In the genomic region with DNA sequence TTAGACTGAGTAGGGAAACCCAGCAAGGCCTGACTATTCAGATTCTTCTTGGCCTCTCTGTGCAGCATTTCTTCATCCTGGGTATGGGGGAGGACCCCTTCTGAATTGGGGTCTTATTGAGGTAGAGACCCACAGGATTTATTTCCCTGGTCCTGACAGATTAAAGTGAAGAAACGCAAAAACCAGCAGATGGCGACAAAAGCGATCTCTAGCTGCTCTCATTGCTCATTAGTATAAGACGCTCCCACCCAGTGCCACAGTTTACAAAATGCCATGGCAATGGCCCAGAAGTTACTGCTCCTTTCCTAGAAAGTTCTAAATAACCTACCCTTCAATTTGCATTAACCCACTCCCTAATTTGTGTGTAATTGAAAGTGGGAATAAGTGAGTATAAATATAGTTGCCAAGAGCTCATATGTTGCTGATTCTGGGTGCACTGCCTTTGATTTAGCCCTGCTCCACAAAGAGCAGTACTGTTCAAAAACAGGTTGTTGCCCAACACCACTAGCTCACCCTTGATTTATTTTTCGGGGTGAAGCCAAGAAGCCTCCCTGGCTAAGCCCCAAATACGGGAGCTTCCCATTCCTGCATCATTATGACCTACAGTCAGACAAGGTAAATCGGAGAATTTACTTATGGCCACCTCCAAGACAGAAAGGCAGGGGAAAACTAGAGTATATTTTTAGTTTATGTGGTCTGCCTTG, we compare ENCODE assay signal across 8 cellular contexts. TPM values are rescaled to one million over a fixed set of nuclear protein-coding genes. Genes with fewer than 3 reads are reported as not detected.
DNase-seq lines count a peak whose midpoint lies in the region; ATAC-seq and TF ChIP-seq lines count a peak whose summit lies in the region.

No MANE protein-coding gene starts in this region.

- no peaks in the 10 kb centered on the region for H4K20me1 ChIP-seq in GM23338 (replicated peaks; ENCODE audit: insufficient read depth)

- intact Hi-C loops in Calu3 (cut with micrococcal nuclease; ENCODE audit: unreplicated experiment): loop anchor here (1.0 to 5.0 kb wide), 4 partner anchors 37 to 278 kb away; no protein-coding TSS in a partner anchor
- intact Hi-C loops in spleen (cut with DNase I; ENCODE audit: low total_unique reads): loop anchor here (5.0 kb wide), 1 partner anchor 256 kb away; no protein-coding TSS in a partner anchor

- H3K27me3 Mint-ChIP-seq in Calu3 (ENCODE audit: unreplicated experiment) (peaks cover 6% of the 10 kb centered on the region), GM23338 (ENCODE audit: insufficient read depth, low read depth, poor library complexity) (peaks cover 2% of the 10 kb centered on the region)
- H3K27me3 Mint-ChIP-seq in activated naive CD4-positive, alpha-beta T cell treated with anti-CD3 and anti-CD28 coated beads, Interleukin-2, amount 10 ng/mL, durations not matched to agents 7 days and 5 days: peaks cover 2% of the 10 kb centered on the region

- H3K36me3 ChIP-seq in GM23338 (ENCODE audit: insufficient read depth) (no peaks in the 10 kb centered on the region), right atrium auricular region (no peaks in the 10 kb centered on the region), spleen (no peaks in the 10 kb centered on the region)

- CTCF ChIA-PET in Calu3 (lab: Charles Lee): interaction anchor here (0.6 to 1.2 kb wide), 5 partner anchors 17 to 278 kb away, joined by 3 to 10 read pairs (median 6); no protein-coding TSS in a partner anchor
- CTCF ChIA-PET in activated naive CD4-positive, alpha-beta T cell treated with anti-CD3 and anti-CD28 coated beads, Interleukin-2, amount 10 ng/mL, durations not matched to agents 7 days and 5 days (lab: Charles Lee): interaction anchor here (0.6 to 2.4 kb wide), 10 partner anchors 9 to 347 kb away, joined by 3 to 24 read pairs (median 6); no protein-coding TSS in a partner anchor

- H3K9me3 ChIP-seq in right atrium auricular region (no peaks in the 10 kb centered on the region), spleen (no peaks in the 10 kb centered on the region)

- no peak overlapping the region for H2AFZ ChIP-seq in GM23338

- no peak for TF ChIP-seq POLR2A in spleen (IDR thresholded peaks at IDR 0.05)

- no peak overlapping the region for H3K27ac ChIP-seq in GM23338 (ENCODE audit: low read depth)
- H3K27ac ChIP-seq in right atrium auricular region: no peak overlapping the region
- H3K27ac ChIP-seq in spleen: no peak overlapping the region

- H3K4me3 Mint-ChIP-seq in Calu3 (ENCODE audit: low read depth, unreplicated experiment) (no peak overlapping the region), GM23338 (no peak overlapping the region)
- no peak overlapping the region for H3K4me3 Mint-ChIP-seq in activated naive CD4-positive, alpha-beta T cell treated with anti-CD3 and anti-CD28 coated beads, Interleukin-2, amount 10 ng/mL, durations not matched to agents 7 days and 5 days

- H3K27me3 ChIP-seq in GM23338 (ENCODE audit: insufficient read depth) (no peaks in the 10 kb centered on the region), right atrium auricular region (no peaks in the 10 kb centered on the region), spleen (replicated peaks in 1 of 7) (peaks cover 0 to 12% (median 0%) of the 10 kb centered on the region in 7 donors)

- H3K4me1 ChIP-seq in GM23338 (ENCODE audit: insufficient read depth) (0 out of 2 replicates have a peak, but pooled peaks cover 2% of the 10 kb centered on the region), right atrium auricular region (no peaks in the 10 kb centered on the region), spleen (peaks cover 0 to 9% (median 2%) of the 10 kb centered on the region in 6 donors)

- ATAC-seq in GM23338 (peak; percentile 18), GM18519 (IDR thresholded peaks at IDR 0.05; ENCODE audit: low FRiP score, unreplicated experiment) (no peak), GM18520 (IDR thresholded peaks at IDR 0.05; ENCODE audit: unreplicated experiment) (no peak)

- no TSS peak for BruUV-seq in Calu3 (replicated peaks; lab: Mats Ljungman, UMichigan)

- DNase-seq in Calu3 (peak; percentile 39), GM23338 (ENCODE audit: low spot score) (peak; percentile 76), NCI-H748 treated with DMSO at 0.1 percent for 48 hours (lab: John Stamatoyannopoulos, UW) (peak; percentile 19), right atrium auricular region (ENCODE audit: low spot score) (peak; percentile 65), spleen (no peak)
- peak; percentile 65 for DNase-seq in activated naive CD4-positive, alpha-beta T cell treated with anti-CD3 and anti-CD28 coated beads, Interleukin-2, amount 10 ng/mL, durations not matched to agents 7 days and 5 days

- no peak overlapping the region for H3K4me2 ChIP-seq in GM23338

- H3K4me3 ChIP-seq in GM23338 (no peak overlapping the region), right atrium auricular region (no peak overlapping the region), spleen (no peak overlapping the region)

- H3K4me1 Mint-ChIP-seq in Calu3 (ENCODE audit: low read depth, unreplicated experiment): no peaks in the 10 kb centered on the region
- peaks cover 13% of the 10 kb centered on the region for H3K4me1 Mint-ChIP-seq in GM23338
- peaks cover 8% of the 10 kb centered on the region for H3K4me1 Mint-ChIP-seq in activated naive CD4-positive, alpha-beta T cell treated with anti-CD3 and anti-CD28 coated beads, Interleukin-2, amount 10 ng/mL, durations not matched to agents 7 days and 5 days

- TF ChIP-seq CTCF in Calu3 (IDR thresholded peaks at IDR 0.05; ENCODE audit: unreplicated experiment) (peak; percentile 43), GM23338 (conservative IDR thresholded peaks at IDR 0.05; ENCODE audit: low read depth in 2 of 2) (peak; percentile 56 to 71), right atrium auricular region (IDR thresholded peaks at IDR 0.05) (peak in 1 of 2 donors; percentile 60), spleen (IDR thresholded peaks at IDR 0.05 in 8 of 11, conservative IDR thresholded peaks at IDR 0.05 in 3 of 11) (peak in 8 of 11 experiments; percentile 16 to 41 (median 38))

- H3K9me3 Mint-ChIP-seq in Calu3 (ENCODE audit: low read depth, unreplicated experiment) (no peaks in the 10 kb centered on the region), GM23338 (no peaks in the 10 kb centered on the region)
- H3K9me3 Mint-ChIP-seq in activated naive CD4-positive, alpha-beta T cell treated with anti-CD3 and anti-CD28 coated beads, Interleukin-2, amount 10 ng/mL, durations not matched to agents 7 days and 5 days: no peaks in the 10 kb centered on the region

- H3K27ac Mint-ChIP-seq in Calu3 (ENCODE audit: unreplicated experiment) (no peak overlapping the region), GM23338 (no peak overlapping the region)
- no peak overlapping the region for H3K27ac Mint-ChIP-seq in activated naive CD4-positive, alpha-beta T cell treated with anti-CD3 and anti-CD28 coated beads, Interleukin-2, amount 10 ng/mL, durations not matched to agents 7 days and 5 days

- H3K36me3 Mint-ChIP-seq in Calu3 (ENCODE audit: insufficient read depth, unreplicated experiment) (no peaks in the 10 kb centered on the region), GM23338 (ENCODE audit: low read depth) (peaks cover 5% of the 10 kb centered on the region; the same call in 2 of the 3 replicates)
- H3K36me3 Mint-ChIP-seq in activated naive CD4-positive, alpha-beta T cell treated with anti-CD3 and anti-CD28 coated beads, Interleukin-2, amount 10 ng/mL, durations not matched to agents 7 days and 5 days: peaks cover 3% of the 10 kb centered on the region

- H3K79me2 ChIP-seq in GM23338 (replicated peaks; ENCODE audit: insufficient read depth): peaks cover 2% of the 10 kb centered on the region; the same call in 1 of the 2 replicates

- WGBS in spleen, 5 donors: 24 to 33% (median 29%) methylated on average over 7 of the region's 7 CpGs

- no peaks in the 10 kb centered on the region for H3K9me2 ChIP-seq in GM23338 (ENCODE audit: insufficient read depth)

- no peaks in the 10 kb centered on the region for H3F3A ChIP-seq in GM23338 (replicated peaks; ENCODE audit: low read depth)

TF ChIP-seq in GM23338, 12 proteins besides CTCF, POLR2A, EP300 and RAD21 (continues in another document):
- TF ChIP-seq POLR2AphosphoS5 (IDR thresholded peaks at IDR 0.05; ENCODE audit: low read depth) (no peak), EZH2 (IDR thresholded peaks at IDR 0.05; ENCODE audit: low read depth, unreplicated experiment) (no peak), ZNF331 (CRISPR knock-in tag; IDR thresholded peaks at IDR 0.05; ENCODE audit: low read depth) (no peak)
- TF ChIP-seq, protein P1, sequence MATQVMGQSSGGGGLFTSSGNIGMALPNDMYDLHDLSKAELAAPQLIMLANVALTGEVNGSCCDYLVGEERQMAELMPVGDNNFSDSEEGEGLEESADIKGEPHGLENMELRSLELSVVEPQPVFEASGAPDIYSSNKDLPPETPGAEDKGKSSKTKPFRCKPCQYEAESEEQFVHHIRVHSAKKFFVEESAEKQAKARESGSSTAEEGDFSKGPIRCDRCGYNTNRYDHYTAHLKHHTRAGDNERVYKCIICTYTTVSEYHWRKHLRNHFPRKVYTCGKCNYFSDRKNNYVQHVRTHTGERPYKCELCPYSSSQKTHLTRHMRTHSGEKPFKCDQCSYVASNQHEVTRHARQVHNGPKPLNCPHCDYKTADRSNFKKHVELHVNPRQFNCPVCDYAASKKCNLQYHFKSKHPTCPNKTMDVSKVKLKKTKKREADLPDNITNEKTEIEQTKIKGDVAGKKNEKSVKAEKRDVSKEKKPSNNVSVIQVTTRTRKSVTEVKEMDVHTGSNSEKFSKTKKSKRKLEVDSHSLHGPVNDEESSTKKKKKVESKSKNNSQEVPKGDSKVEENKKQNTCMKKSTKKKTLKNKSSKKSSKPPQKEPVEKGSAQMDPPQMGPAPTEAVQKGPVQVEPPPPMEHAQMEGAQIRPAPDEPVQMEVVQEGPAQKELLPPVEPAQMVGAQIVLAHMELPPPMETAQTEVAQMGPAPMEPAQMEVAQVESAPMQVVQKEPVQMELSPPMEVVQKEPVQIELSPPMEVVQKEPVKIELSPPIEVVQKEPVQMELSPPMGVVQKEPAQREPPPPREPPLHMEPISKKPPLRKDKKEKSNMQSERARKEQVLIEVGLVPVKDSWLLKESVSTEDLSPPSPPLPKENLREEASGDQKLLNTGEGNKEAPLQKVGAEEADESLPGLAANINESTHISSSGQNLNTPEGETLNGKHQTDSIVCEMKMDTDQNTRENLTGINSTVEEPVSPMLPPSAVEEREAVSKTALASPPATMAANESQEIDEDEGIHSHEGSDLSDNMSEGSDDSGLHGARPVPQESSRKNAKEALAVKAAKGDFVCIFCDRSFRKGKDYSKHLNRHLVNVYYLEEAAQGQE (IDR thresholded peaks at IDR 0.05; ENCODE audit: unreplicated experiment): no peak

RNA-seq across cellular contexts. Expression of a gene that starts 3.7 kb away (rescaled TPM):
- total RNA-seq in Calu3 (2022) (not detected in 2 replicates), right atrium auricular region (10 to 100 TPM; 72.2 to 74.9 TPM), spleen (10 to 100 TPM; 26.0 to 58.6 (median 46.6) TPM)
- 39.3 and 46.8 TPM in 2 replicates for total RNA-seq in GM23338 (2014; rRNA removed; shearing (Covaris generic))
- polyA plus RNA-seq in GM23338 (2016; fragmentation: Nextera tagmentation; extraction: Ambion mirVana) (120 and 135 TPM in 2 replicates), spleen (10 to 100 TPM; 45.7 to 72.7 (median 57.6) TPM)

RNA-seq across cellular contexts. Expression of a gene that starts 43.8 kb away (rescaled TPM):
- total RNA-seq in Calu3 (2022): not detected in 2 replicates
- total RNA-seq in GM23338 (2014; rRNA removed; shearing (Covaris generic)): 105 and 135 TPM in 2 replicates
- 164 and 168 TPM in 2 replicates for polyA plus RNA-seq in GM23338 (2016; fragmentation: Nextera tagmentation; extraction: Ambion mirVana)
- 10 to 100 TPM; 47.8 to 66.6 TPM for total RNA-seq in right atrium auricular region
- total RNA-seq in spleen: 10 to 100 TPM; 26.9 to 61.0 (median 43.4) TPM
- polyA plus RNA-seq in spleen: 10 to 100 TPM; 43.3 to 64.8 (median 58.1) TPM

Comparison
In these comparisons a context has a peak if more than half of its experiments do, and no peak if none do; other contexts are left out.
1. RNA of a gene that starts 3.7 kb away (total RNA-seq): 72.2 to 74.9 TPM in right atrium auricular region, 26.0 to 58.6 TPM in spleen and 39.3 to 46.8 TPM in GM23338; not detected in Calu3; every median in the first group is over 10 times any median in the second.
2. RNA of a gene that starts 43.8 kb away (total RNA-seq): 105 to 135 TPM in GM23338, 47.8 to 66.6 TPM in right atrium auricular region and 26.9 to 61.0 TPM in spleen; not detected in Calu3; every median in the first group is over 10 times any median in the second.